Comparison of ENCODE assay signal across 10 cellular contexts in genomic region chr4:154928640-154929257, GRCh38.
DNase-seq lines count a peak whose midpoint lies in the region; ATAC-seq, FAIRE-seq and TF ChIP-seq lines count a peak whose summit lies in the region.
"Had no signal": no experiment of that assay in that cellular context is flagged by ENCODE, and none has a peak within 500 bp of the region (broad histone marks: within the 10 kb centered on the region; RNA-seq: fewer than 3 reads in every experiment).

No MANE protein-coding gene starts in this region.

- no peak overlapping the region for H3K4me3 ChIP-seq in BJ (ENCODE audit: low read depth, low read length)
- no peak overlapping the region for H3K4me3 ChIP-seq in bronchial epithelial cell (ENCODE audit: low read depth, low read length)
- no peak overlapping the region for H3K4me3 ChIP-seq in right lobe of liver

- CTCF ChIA-PET in BJ (lab: Yijun Ruan, JAX), result interaction anchor here (0.5 to 6.1 kb wide), 16 partner anchors 10 to 1686 kb away, joined by 3 to 89 read pairs (median 4); no protein-coding TSS in a partner anchor

- H3K27me3 ChIP-seq in BJ (ENCODE audit: control insufficient read depth, insufficient read depth, low read length), result no peaks in the 10 kb centered on the region
- no peaks in the 10 kb centered on the region for H3K27me3 ChIP-seq in bronchial epithelial cell (ENCODE audit: control insufficient read depth, insufficient read depth, low read length)
- H3K27me3 ChIP-seq in right lobe of liver, result no peaks in the 10 kb centered on the region

- DNase-seq in BJ (ENCODE audit: low read depth) (peak; percentile 4), HuH-7.5 (ENCODE audit: low spot score) (peak; percentile 7), bronchial epithelial cell (ENCODE audit: low read depth) (peak; percentile 63), right lobe of liver (no peak), CD1c-positive myeloid dendritic cell (ENCODE audit: extremely low spot score) (no peak), Right ventricle myocardium superior (no peak), RCC 7860 (ENCODE audit: low spot score) (no peak)
- DNase-seq: activated CD4-positive, alpha-beta T cell treated with anti-CD3 and anti-CD28 coated beads, Interleukin-2, amount 50 U/mL, for 4 hours; NCI-H1436 treated with DMSO at 0.1 percent for 48 hours had no signal

- intact Hi-C loops in right lobe of liver (cut with DNase I), result no loop called here
- intact Hi-C loops in Right ventricle myocardium superior (cut with DNase I), result loop anchor here (10.0 kb wide), 1 partner anchor 124 kb away; no protein-coding TSS in a partner anchor

- ATAC-seq in right lobe of liver, result peak in 3 of 4 donors; percentile 43 to 57 (median 50)
- ATAC-seq in GM18909 (IDR thresholded peaks at IDR 0.05; ENCODE audit: poor library complexity, unreplicated experiment), result no peak
- no peak for ATAC-seq in Right ventricle myocardium superior (ENCODE audit: poor library complexity)

- H3K9me3 ChIP-seq in right lobe of liver, result no peaks in the 10 kb centered on the region

- no peak overlapping the region for H3K27ac ChIP-seq in right lobe of liver

- no peaks in the 10 kb centered on the region for H3K36me3 ChIP-seq in BJ (ENCODE audit: control insufficient read depth, insufficient read depth, low read length)
- no peaks in the 10 kb centered on the region for H3K36me3 ChIP-seq in bronchial epithelial cell (ENCODE audit: control insufficient read depth, insufficient read depth, low read length)
- H3K36me3 ChIP-seq in right lobe of liver, result no peaks in the 10 kb centered on the region

- WGBS in right lobe of liver (ENCODE audit: insufficient coverage, low coverage, low lambda C conversion rate, missing lambda C conversion rate), result 39% methylated on average over 6 of the region's 6 CpGs

- TF ChIP-seq CTCF in BJ (IDR thresholded peaks at IDR 0.05; ENCODE audit: insufficient read depth, low read depth, low read length) (peak; percentile 62), bronchial epithelial cell (IDR thresholded peaks at IDR 0.05; ENCODE audit: insufficient read depth, low read length, severe bottlenecking) (peak; percentile 49), right lobe of liver (IDR thresholded peaks at IDR 0.05) (peak; percentile 13 to 46 (median 38))

- TF ChIP-seq POLR2A in right lobe of liver (IDR thresholded peaks at IDR 0.05), result no peak

- no peak for FAIRE-seq in bronchial epithelial cell (lab: Jason Lieb, UNC)
- no peak for FAIRE-seq in RCC 7860 (lab: Jason Lieb, UNC)

- POLR2A ChIA-PET in BJ (lab: Charles Lee), result no interaction called here

- no peaks in the 10 kb centered on the region for H3K4me1 ChIP-seq in right lobe of liver

Comparison
In these comparisons a context has a peak if more than half of its experiments do, and no peak if none do; other contexts are left out.
1. DNase-seq: peak in BJ (single experiment), HuH-7.5 (single experiment) and bronchial epithelial cell (single experiment); none in right lobe of liver (0 of 3), CD1c-positive myeloid dendritic cell (single experiment), Right ventricle myocardium superior (single experiment) and RCC 7860 (single experiment).
2. ATAC-seq: peak in right lobe of liver (3 of 4); none in GM18909 (single experiment) and Right ventricle myocardium superior (single experiment).
3. Peak in every context shown above with its lines, with median percentiles within 50 percentile points of each other: CTCF ChIP-seq.